ENCODE assay signal across 3 cellular contexts in genomic region chr5:10886497-10886896, GRCh38.
TF ChIP-seq lines count a peak whose summit lies in the region.

No MANE protein-coding gene starts in this region.

TF ChIP-seq in HEK293, 187 proteins besides CTCF, POLR2A, EP300 and RAD21 (continued from another document):
- TF ChIP-seq, protein P1, sequence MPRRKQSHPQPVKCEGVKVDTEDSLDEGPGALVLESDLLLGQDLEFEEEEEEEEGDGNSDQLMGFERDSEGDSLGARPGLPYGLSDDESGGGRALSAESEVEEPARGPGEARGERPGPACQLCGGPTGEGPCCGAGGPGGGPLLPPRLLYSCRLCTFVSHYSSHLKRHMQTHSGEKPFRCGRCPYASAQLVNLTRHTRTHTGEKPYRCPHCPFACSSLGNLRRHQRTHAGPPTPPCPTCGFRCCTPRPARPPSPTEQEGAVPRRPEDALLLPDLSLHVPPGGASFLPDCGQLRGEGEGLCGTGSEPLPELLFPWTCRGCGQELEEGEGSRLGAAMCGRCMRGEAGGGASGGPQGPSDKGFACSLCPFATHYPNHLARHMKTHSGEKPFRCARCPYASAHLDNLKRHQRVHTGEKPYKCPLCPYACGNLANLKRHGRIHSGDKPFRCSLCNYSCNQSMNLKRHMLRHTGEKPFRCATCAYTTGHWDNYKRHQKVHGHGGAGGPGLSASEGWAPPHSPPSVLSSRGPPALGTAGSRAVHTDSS (tag by site-specific recombination; IDR thresholded peaks at IDR 0.05), result no peak
- TF ChIP-seq OVOL3 (tag by site-specific recombination; IDR thresholded peaks at IDR 0.05), result no peak
- TF ChIP-seq ZNF335 (tag by site-specific recombination; conservative IDR thresholded peaks at IDR 0.05), result no peak

TF ChIP-seq in IMR-90, 13 proteins besides CTCF, POLR2A, EP300 and RAD21 (continued from another document):
- TF ChIP-seq RCOR1 (IDR thresholded peaks at IDR 0.05; ENCODE audit: insufficient replicate concordance, low read length) (no peak), MXI1 (IDR thresholded peaks at IDR 0.05; ENCODE audit: borderline replicate concordance, low read depth, low read length) (no peak), ELK1 (IDR thresholded peaks at IDR 0.05; ENCODE audit: borderline replicate concordance, low read depth, low read length) (no peak), BHLHE40 (IDR thresholded peaks at IDR 0.05; ENCODE audit: low read depth, low read length) (no peak), MAZ (IDR thresholded peaks at IDR 0.05; ENCODE audit: borderline replicate concordance, low read depth, low read length) (no peak), USF2 (IDR thresholded peaks at IDR 0.05; ENCODE audit: low read depth, low read length) (no peak), CHD1 (IDR thresholded peaks at IDR 0.05; ENCODE audit: low read depth, low read length) (no peak), FOS (IDR thresholded peaks at IDR 0.05; ENCODE audit: low read depth, low read length) (no peak), SMC3 (IDR thresholded peaks at IDR 0.05; ENCODE audit: low read depth, low read length) (no peak), NFE2L2 (IDR thresholded peaks at IDR 0.05; ENCODE audit: low read depth, low read length) (no peak)

TF ChIP-seq in K562, 482 proteins besides CTCF, POLR2A, EP300 and RAD21 (continued from another document):
- TF ChIP-seq ZFP36 (IDR thresholded peaks at IDR 0.05; ENCODE audit: low read depth, low read length, partially characterized antibody) (peak; percentile 60), ZBTB5 (IDR thresholded peaks at IDR 0.05) (no peak), BCOR (IDR thresholded peaks at IDR 0.05) (0 out of 2 replicates have a peak, but pooled peaks have one; percentile 30)
